ENCODE assay signal across 9 cellular contexts in the genomic region with DNA sequence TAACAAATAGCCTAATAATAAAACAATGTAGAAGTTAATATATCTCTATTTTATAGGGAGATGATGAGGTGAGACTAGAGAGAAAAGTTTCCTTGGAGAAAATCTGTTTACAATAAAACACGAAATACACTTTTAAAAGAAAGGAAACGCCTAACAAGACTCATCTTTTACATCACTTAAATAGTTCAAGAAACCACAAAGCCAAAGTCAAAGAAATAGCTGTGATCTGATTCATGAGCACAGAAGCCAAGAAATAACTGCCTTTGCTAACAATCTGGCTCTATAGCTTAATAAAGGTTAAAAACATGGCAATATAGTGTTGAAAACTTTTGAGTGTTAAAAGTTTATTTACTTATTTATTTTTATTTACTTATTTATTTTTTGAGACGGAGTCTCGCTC.
DNase-seq lines count a peak whose midpoint lies in the region; ATAC-seq and TF ChIP-seq lines count a peak whose summit lies in the region.
"Had no signal": no experiment of that assay in that cellular context is flagged by ENCODE, and none has a peak within 500 bp of the region (broad histone marks: within the 10 kb centered on the region; RNA-seq: fewer than 3 reads in every experiment).

No MANE protein-coding gene starts in this region.

- BruUV-seq in Panc1 (replicated peaks; lab: Mats Ljungman, UMichigan): TSS peak; percentile 90

- POLR2A ChIA-PET in Panc1 (lab: Charles Lee): no interaction called here

- in situ Hi-C loops in Panc1 (cut with HindIII; ENCODE audit: low pct_unique_long_range_greater_than_20kb, low sequenced_read_pairs): no loop called here

- peak; percentile 69 for DNase-seq in GM03348 (ENCODE audit: low spot score)
- peak; percentile 78 for DNase-seq in Panc1 (ENCODE audit: low read depth, low spot score)
- peak; percentile 83 for DNase-seq in skeletal muscle cell (ENCODE audit: low read depth)
- DNase-seq in NCI-H2029 treated with DMSO at 0.1 percent for 48 hours (lab: John Stamatoyannopoulos, UW): no peak
- no peak for DNase-seq in Ammon's horn (ENCODE audit: low spot score)
- DNase-seq: activated gamma-delta T cell had no signal

- TF ChIP-seq CTCF in Panc1 (IDR thresholded peaks at IDR 0.05): no peak

- intact Hi-C loops in Panc1 (cut with micrococcal nuclease; ENCODE audit: unreplicated experiment): no loop called here

- no peaks in the 10 kb centered on the region for H3K36me3 ChIP-seq in Panc1 (ENCODE audit: control insufficient read depth, insufficient read depth, low read length)

- H3K27ac ChIP-seq in Panc1 (ENCODE audit: low read length): peak overlapping the region; percentile 83

- H3K9me3 ChIP-seq in Panc1 (ENCODE audit: control insufficient read depth, insufficient read depth, low read depth, low read length): no peaks in the 10 kb centered on the region; the same call in 1 of the 2 replicates

- H3K4me3 ChIP-seq in Panc1 (ENCODE audit: low read depth in 2 of 2, low read length in 2 of 2): peak overlapping the region in 1 of 2 experiments; percentile 45; a peak in 1 of 4 replicates
- H3K4me3 ChIP-seq in skeletal muscle cell (ENCODE audit: low read depth, low read length): no peak overlapping the region

- H3K4me1 ChIP-seq in Panc1 (ENCODE audit: control insufficient read depth, insufficient read depth, low read length): peaks cover 15% of the 10 kb centered on the region

- no peaks in the 10 kb centered on the region for H3K27me3 ChIP-seq in Panc1 (ENCODE audit: control insufficient read depth, insufficient read depth, low read length)

- CTCF ChIA-PET in Panc1 (lab: Charles Lee): interaction anchor here (0.6 kb wide), 1 partner anchor 26 kb away, joined by 3 read pairs; no protein-coding TSS in a partner anchor

- ATAC-seq in Panc1 (peak; percentile 77), esophagus mucosa (peak; percentile 45), GM19328 (IDR thresholded peaks at IDR 0.05; ENCODE audit: unreplicated experiment) (no peak), GM21528 (IDR thresholded peaks at IDR 0.05; ENCODE audit: low FRiP score, unreplicated experiment) (no peak)

Comparison
In these comparisons a context has a peak if more than half of its experiments do, and no peak if none do; other contexts are left out.
1. DNase-seq: peak in GM03348 (single experiment), Panc1 (single experiment) and skeletal muscle cell (single experiment); none in NCI-H2029 treated with DMSO at 0.1 percent for 48 hours (single experiment) and Ammon's horn (single experiment).
2. ATAC-seq: peak in Panc1 (single experiment) and esophagus mucosa (single experiment); none in GM19328 (single experiment) and GM21528 (single experiment).